Comparison of ENCODE assay signal across 10 cellular contexts in the genomic region with DNA sequence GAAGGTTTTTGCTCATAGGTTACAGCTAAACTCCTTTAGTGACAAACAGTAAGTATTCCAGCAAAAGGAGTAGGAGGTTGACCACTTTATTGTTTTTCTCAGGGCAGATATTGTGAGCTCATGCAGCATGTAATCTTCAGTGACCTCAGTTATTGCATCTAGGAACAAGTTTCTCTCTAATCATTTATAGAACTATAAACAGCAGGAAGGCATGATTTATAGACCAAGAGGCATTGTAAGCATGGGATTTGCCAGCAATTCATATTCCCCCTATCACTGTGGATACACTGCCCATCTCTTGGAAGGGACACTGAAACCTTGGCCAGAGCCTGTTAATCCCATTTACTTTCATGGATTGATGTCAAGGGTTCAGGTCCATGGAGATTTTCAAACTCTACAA.
"Had no signal": no experiment of that assay in that cellular context is flagged by ENCODE, and none has a peak within 500 bp of the region (broad histone marks: within the 10 kb centered on the region; RNA-seq: fewer than 3 reads in every experiment).

No MANE protein-coding gene starts in this region.

- H3K27ac Mint-ChIP-seq: HFFc6 had no signal

- H3K4me3 ChIP-seq: GM23248, HAP-1 had no signal

- ATAC-seq: HCT116, HepG2 had no signal

- H3K9me3 ChIP-seq: HAP-1 had no signal

- DNase-seq: GM23248, GOT3, H7, HFFc6, KBM-7 had no signal

- H3K4me1 Mint-ChIP-seq: IgD-negative memory B cell had no signal

- H3K4me3 Mint-ChIP-seq: HFFc6, IgD-negative memory B cell had no signal

- H3K36me3 Mint-ChIP-seq: IgD-negative memory B cell had no signal

- H3K4me1 ChIP-seq: HAP-1 had no signal

- H3K36me3 ChIP-seq: HAP-1 had no signal

- H3K27ac ChIP-seq: GM23248, HL-60 had no signal
